ENCODE assay signal across 12 cellular contexts in the genomic region with DNA sequence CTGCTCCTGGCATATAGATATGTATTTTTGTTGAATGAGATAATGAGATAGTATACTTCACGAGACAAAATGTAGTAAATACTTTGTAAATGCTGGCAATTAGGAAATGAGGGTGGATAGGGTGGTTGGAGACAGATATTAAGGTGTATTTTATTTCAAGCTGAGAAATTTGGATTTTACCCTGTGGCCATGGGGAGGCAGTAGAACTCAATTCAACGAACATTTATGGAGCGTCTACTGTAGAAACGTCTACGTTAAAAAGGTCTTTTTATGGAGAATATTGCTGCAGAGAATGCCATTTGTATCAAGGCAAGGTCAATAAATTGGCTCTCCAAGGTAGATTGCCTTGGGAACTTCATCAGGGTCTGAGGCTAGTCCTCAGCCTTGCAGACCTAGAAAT. TPM values are rescaled to one million over a fixed set of nuclear protein-coding genes. Genes with fewer than 3 reads are reported as not detected.
A peak's percentile ranks its signal among the peaks of the same experiment; 100 is the strongest.
DNase-seq lines count a peak whose midpoint lies in the region; ATAC-seq and TF ChIP-seq lines count a peak whose summit lies in the region.
"Had no signal": no experiment of that assay in that cellular context is flagged by ENCODE, and none has a peak within 500 bp of the region (broad histone marks: within the 10 kb centered on the region; RNA-seq: fewer than 3 reads in every experiment).

No MANE protein-coding gene starts in this region.

- TF ChIP-seq POLR2A in testis (IDR thresholded peaks at IDR 0.05) = no peak

- H3K4me1 ChIP-seq in testis = no peaks in the 10 kb centered on the region

- WGBS in testis, 2 donors = 52 to 57% methylated on average over 5 of the region's 5 CpGs

- TF ChIP-seq CTCF in 22Rv1 (IDR thresholded peaks at IDR 0.05) (peak; percentile 69), RWPE1 (conservative IDR thresholded peaks at IDR 0.05; ENCODE audit: low read depth) (peak; percentile 18; the same call in 1 of the 2 replicates), testis (IDR thresholded peaks at IDR 0.05) (no peak)

- H3K4me3 Mint-ChIP-seq in activated T-helper 17 cell treated with anti-CD3 and anti-CD28 coated beads, Interleukin-2, amount 50 U/mL, for 72 hours = no peak overlapping the region
- H3K4me3 Mint-ChIP-seq: activated naive CD8-positive, alpha-beta T cell treated with anti-CD3 and anti-CD28 coated beads, Interleukin-2, amount 50 U/mL, for 24 hours had no signal

- no peaks in the 10 kb centered on the region for H3K9me3 ChIP-seq in testis

- CTCF ChIA-PET in RWPE1 (lab: Yijun Ruan, JAX) = interaction anchor here (0.6 kb wide), 3 partner anchors 16 to 1262 kb away, joined by 3 to 7 read pairs (median 3); no protein-coding TSS in a partner anchor

- DNase-seq in H7 (peak; percentile 62), RWPE1 (ENCODE audit: low spot score) (no peak), inferior parietal cortex (ENCODE audit: extremely low spot score) (peak; percentile 63), HuH-7.5 (ENCODE audit: low spot score) (no peak), testis (no peak)
- no peak for DNase-seq in NK-92 treated with Interleukin-12 subunit alpha and Interleukin-12 subunit beta, amount 100 ng/mL, for 24 hours (lab: John Stamatoyannopoulos, UW)
- DNase-seq: activated naive CD8-positive, alpha-beta T cell treated with anti-CD3 and anti-CD28 coated beads, Interleukin-2, amount 50 U/mL, for 24 hours; NCI-H2171 treated with DMSO at 0.1 percent for 48 hours; substantia nigra had no signal

- H3K27me3 ChIP-seq in H7 (ENCODE audit: control insufficient read depth, insufficient read depth, low read length) (no peaks in the 10 kb centered on the region), testis (no peaks in the 10 kb centered on the region)

- POLR2A ChIA-PET in RWPE1 (lab: Yijun Ruan, JAX; ENCODE audit: low non-redundant PET) = no interaction called here

- H3K27ac Mint-ChIP-seq in activated T-helper 17 cell treated with anti-CD3 and anti-CD28 coated beads, Interleukin-2, amount 50 U/mL, for 72 hours = no peak overlapping the region
- H3K27ac Mint-ChIP-seq: activated naive CD8-positive, alpha-beta T cell treated with anti-CD3 and anti-CD28 coated beads, Interleukin-2, amount 50 U/mL, for 24 hours had no signal

- intact Hi-C loops in testis (cut with DNase I; ENCODE audit: low total_unique reads) = no loop called here

- peaks cover 5% of the 10 kb centered on the region for H3K4me1 Mint-ChIP-seq in activated T-helper 17 cell treated with anti-CD3 and anti-CD28 coated beads, Interleukin-2, amount 50 U/mL, for 72 hours

- peaks cover 11% of the 10 kb centered on the region for H3K27me3 Mint-ChIP-seq in activated T-helper 17 cell treated with anti-CD3 and anti-CD28 coated beads, Interleukin-2, amount 50 U/mL, for 72 hours

- H3K4me3 ChIP-seq in H7 (ENCODE audit: insufficient read depth, low read depth, low read length) (no peak overlapping the region), testis (no peak overlapping the region)

- no peak for ATAC-seq in activated T-helper 17 cell treated with anti-CD3 and anti-CD28 coated beads, Interleukin-2, amount 50 U/mL, for 72 hours (replicated peaks)
- ATAC-seq: activated naive CD8-positive, alpha-beta T cell treated with anti-CD3 and anti-CD28 coated beads, Interleukin-2, amount 50 U/mL, for 24 hours had no signal

- H3K9me3 Mint-ChIP-seq in activated T-helper 17 cell treated with anti-CD3 and anti-CD28 coated beads, Interleukin-2, amount 50 U/mL, for 72 hours = no peaks in the 10 kb centered on the region
- H3K9me3 Mint-ChIP-seq: activated naive CD8-positive, alpha-beta T cell treated with anti-CD3 and anti-CD28 coated beads, Interleukin-2, amount 50 U/mL, for 24 hours had no signal

- H3K27ac ChIP-seq in 22Rv1 (no peak overlapping the region), RWPE1 (no peak overlapping the region), testis (no peak overlapping the region)
- H3K27ac ChIP-seq: epithelial cell of prostate had no signal

- no peaks in the 10 kb centered on the region for H3K36me3 ChIP-seq in H7 (replicated peaks; ENCODE audit: control insufficient read depth, insufficient read depth, low read length)
- no peaks in the 10 kb centered on the region for H3K36me3 ChIP-seq in testis (ENCODE audit: low read depth, missing control alignments)

- no peaks in the 10 kb centered on the region for H3K36me3 Mint-ChIP-seq in activated T-helper 17 cell treated with anti-CD3 and anti-CD28 coated beads, Interleukin-2, amount 50 U/mL, for 72 hours (ENCODE audit: low read depth)

RNA-seq across cellular contexts. Expression of gene RALGPS1, which starts 21.5 kb away (rescaled TPM):
- 6.4 and 8.8 TPM in 2 replicates for total RNA-seq in H7 (2014; rRNA removed; shearing (Covaris generic))
- 1 to 10 TPM; 2.3 to 3.4 TPM for total RNA-seq in activated T-helper 17 cell treated with anti-CD3 and anti-CD28 coated beads, Interleukin-2, amount 50 U/mL, for 72 hours
- 10 to 100 TPM; 36.9 to 48.6 TPM for total RNA-seq in testis
- polyA plus RNA-seq in testis (ENCODE audit: insufficient read depth, low read depth, low replicate concordance) = 35.9 TPM

RNA-seq across cellular contexts. Expression of gene ZBTB34, which starts 32.6 kb away (rescaled TPM):
- 11.2 and 14.1 TPM in 2 replicates for total RNA-seq in H7 (2014; rRNA removed; shearing (Covaris generic))
- total RNA-seq in activated T-helper 17 cell treated with anti-CD3 and anti-CD28 coated beads, Interleukin-2, amount 50 U/mL, for 72 hours = 1 to 10 TPM; 5.0 to 7.8 TPM
- 10 to 100 TPM; 14.0 to 14.6 TPM for total RNA-seq in testis
- polyA plus RNA-seq in testis (ENCODE audit: insufficient read depth, low read depth, low replicate concordance) = 6.2 TPM

Comparison
In these comparisons a context has a peak if more than half of its experiments do, and no peak if none do; other contexts are left out.
1. CTCF ChIP-seq: peak in 22Rv1 (single experiment) and RWPE1 (single experiment); none in testis (0 of 3).
2. DNase-seq: peak in H7 (single experiment) and inferior parietal cortex (single experiment); none in RWPE1 (single experiment), NK-92 treated with Interleukin-12 subunit alpha and Interleukin-12 subunit beta, amount 100 ng/mL, for 24 hours (single experiment), HuH-7.5 (single experiment) and testis (single experiment).